In genomic region chr4:58451707-58452106, GRCh38 we compare ENCODE assay signal across 35 cellular contexts.
"Had no signal": no experiment of that assay in that cellular context is flagged by ENCODE, and none has a peak within 500 bp of the region (broad histone marks: within the 10 kb centered on the region; RNA-seq: fewer than 3 reads in every experiment).

No MANE protein-coding gene starts in this region.

- H3K36me3 ChIP-seq: MG63 had no signal

- H3K4me3 ChIP-seq: MG63 had no signal

- H3K9me3 ChIP-seq: MG63 had no signal

- DNase-seq: Karpas-422, Kasumi-1, MG63, MM.1S, MV-4-11, NCI-H1048, NCI-H1092, NCI-H1092 treated with DMSO at 0.1 percent for 48 hours, NCI-H1105, NCI-H1105 treated with DMSO at 0.1 percent for 48 hours, NCI-H1417, NCI-H1417 treated with DMSO at 0.1 percent for 48 hours, NCI-H1436, NCI-H1436 treated with DMSO at 0.1 percent for 48 hours, NCI-H146, NCI-H1694, NCI-H1694 treated with DMSO at 0.1 percent for 48 hours, NCI-H187, NCI-H187 treated with DMSO at 0.1 percent for 48 hours, NCI-H1930, NCI-H2029, NCI-H2029 treated with DMSO at 0.1 percent for 48 hours, NCI-H2081, NCI-H2081 treated with DMSO at 0.1 percent for 48 hours, NCI-H2107, NCI-H2171, NCI-H2171 treated with DMSO at 0.1 percent for 48 hours, NCI-H2227 treated with DMSO at 0.1 percent for 48 hours, NCI-H226, NCI-H345, NCI-H446, NCI-H446 treated with DMSO at 0.1 percent for 48 hours, NCI-H510A, NCI-H510A treated with DMSO at 0.1 percent for 48 hours, NCI-H524 had no signal

- H3K27me3 ChIP-seq: MG63 had no signal
